In the genomic region with DNA sequence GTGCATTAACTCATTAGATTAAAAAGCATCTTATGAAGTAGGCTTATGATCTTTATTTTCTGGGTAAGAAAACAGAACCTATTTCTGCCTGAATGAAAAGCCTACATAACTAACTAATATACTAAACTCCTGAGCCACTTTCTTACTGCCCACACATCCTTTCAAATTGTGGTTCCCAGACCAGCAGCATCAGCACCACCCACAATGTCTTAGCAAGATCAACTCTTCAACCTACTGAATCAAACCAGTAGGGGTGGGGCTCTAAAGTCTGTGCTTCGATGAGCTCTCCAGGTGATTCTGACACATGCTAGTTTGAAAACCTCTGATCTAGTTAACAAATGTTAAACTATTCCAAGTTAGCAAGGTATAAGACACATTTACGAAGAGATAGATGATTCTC, we compare ENCODE assay signal across 17 cellular contexts.
DNase-seq lines count a peak whose midpoint lies in the region; ATAC-seq and TF ChIP-seq lines count a peak whose summit lies in the region.
"Had no signal": no experiment of that assay in that cellular context is flagged by ENCODE, and none has a peak within 500 bp of the region (broad histone marks: within the 10 kb centered on the region; RNA-seq: fewer than 3 reads in every experiment).

No MANE protein-coding gene starts in this region.

- no peaks in the 10 kb centered on the region for H3K9me3 Mint-ChIP-seq in activated CD4-positive, alpha-beta T cell treated with anti-CD3 and anti-CD28 coated beads, Interleukin-2, amount 10 ng/mL, durations not matched to agents 24 days and 14 days
- H3K9me3 Mint-ChIP-seq: HFFc6 had no signal

- no peaks in the 10 kb centered on the region for H3K9me3 ChIP-seq in upper lobe of left lung
- H3K9me3 ChIP-seq: BLaER1, Caco-2, HAP-1 had no signal

- in situ Hi-C loops in ACHN (cut with HindIII; ENCODE audit: low pct_ligation_motif_present, low pct_unique_long_range_greater_than_20kb, low sequenced_read_pairs): no loop called here

- no peak overlapping the region for H3K4me3 ChIP-seq in upper lobe of left lung
- H3K4me3 ChIP-seq: BLaER1, HAP-1 had no signal

- no peaks in the 10 kb centered on the region for H3K27me3 ChIP-seq in upper lobe of left lung
- H3K27me3 ChIP-seq: BLaER1 had no signal

- peak in 23 of 42 donors; percentile 2 to 76 (median 20) for DNase-seq in head of caudate nucleus
- DNase-seq in putamen (ENCODE audit: low spot score): peak; percentile 18
- DNase-seq in upper lobe of left lung: no peak
- DNase-seq in activated CD4-positive, alpha-beta T cell treated with anti-CD3 and anti-CD28 coated beads, Interleukin-2, amount 10 ng/mL, durations not matched to agents 24 days and 14 days: no peak
- DNase-seq in ACHN: no peak
- DNase-seq: Caco-2; CD4-positive, CD25-positive, alpha-beta regulatory T cell; CD8-positive, alpha-beta T cell; DMS153; DND-41; GOT3; HFFc6 had no signal

- H3K27me3 Mint-ChIP-seq in activated CD4-positive, alpha-beta T cell treated with anti-CD3 and anti-CD28 coated beads, Interleukin-2, amount 10 ng/mL, durations not matched to agents 24 days and 14 days: no peaks in the 10 kb centered on the region
- H3K27me3 Mint-ChIP-seq: B cell; CD4-positive, CD25-positive, alpha-beta regulatory T cell had no signal

- 76 to 82% methylated on average over 2 of the region's 2 CpGs for WGBS in upper lobe of left lung, 2 donors

- H3K4me1 ChIP-seq in upper lobe of left lung: no peaks in the 10 kb centered on the region
- H3K4me1 ChIP-seq: BLaER1 had no signal

- no peaks in the 10 kb centered on the region for H3K36me3 ChIP-seq in upper lobe of left lung
- H3K36me3 ChIP-seq: BLaER1, HAP-1 had no signal

- no peak for TF ChIP-seq POLR2A in upper lobe of left lung (IDR thresholded peaks at IDR 0.05)

- no peak overlapping the region for H3K27ac Mint-ChIP-seq in activated CD4-positive, alpha-beta T cell treated with anti-CD3 and anti-CD28 coated beads, Interleukin-2, amount 10 ng/mL, durations not matched to agents 24 days and 14 days
- H3K27ac Mint-ChIP-seq: B cell; CD4-positive, CD25-positive, alpha-beta regulatory T cell; CD8-positive, alpha-beta T cell; HFFc6 had no signal

- intact Hi-C loops in head of caudate nucleus (cut with DNase I): no loop called here
- intact Hi-C loops in activated CD4-positive, alpha-beta T cell treated with anti-CD3 and anti-CD28 coated beads, Interleukin-2, amount 10 ng/mL, durations not matched to agents 24 days and 14 days (cut with micrococcal nuclease): no loop called here

- no peaks in the 10 kb centered on the region for H3K4me1 Mint-ChIP-seq in activated CD4-positive, alpha-beta T cell treated with anti-CD3 and anti-CD28 coated beads, Interleukin-2, amount 10 ng/mL, durations not matched to agents 24 days and 14 days

- TF ChIP-seq EP300 in upper lobe of left lung (IDR thresholded peaks at IDR 0.05): no peak

- H3K4me3 Mint-ChIP-seq in activated CD4-positive, alpha-beta T cell treated with anti-CD3 and anti-CD28 coated beads, Interleukin-2, amount 10 ng/mL, durations not matched to agents 24 days and 14 days: no peak overlapping the region
- H3K4me3 Mint-ChIP-seq: B cell; CD4-positive, CD25-positive, alpha-beta regulatory T cell; CD8-positive, alpha-beta T cell; HFFc6 had no signal

- no peak overlapping the region for H3K27ac ChIP-seq in upper lobe of left lung
- H3K27ac ChIP-seq: BLaER1, C4-2B had no signal

- peak; percentile 71 for ATAC-seq in HG02885 (IDR thresholded peaks at IDR 0.05; ENCODE audit: poor library complexity, unreplicated experiment)
- ATAC-seq in upper lobe of left lung (ENCODE audit: low FRiP score in 2 of 2): no peak
- ATAC-seq: CD8-positive, alpha-beta T cell had no signal

- no peaks in the 10 kb centered on the region for H3K36me3 Mint-ChIP-seq in activated CD4-positive, alpha-beta T cell treated with anti-CD3 and anti-CD28 coated beads, Interleukin-2, amount 10 ng/mL, durations not matched to agents 24 days and 14 days (ENCODE audit: low read depth)
- H3K36me3 Mint-ChIP-seq: CD4-positive, CD25-positive, alpha-beta regulatory T cell; CD8-positive, alpha-beta T cell had no signal

- no peak for TF ChIP-seq CTCF in upper lobe of left lung (IDR thresholded peaks at IDR 0.05)

Comparison
In these comparisons a context has a peak if more than half of its experiments do, and no peak if none do; other contexts are left out.
1. DNase-seq: peak in head of caudate nucleus (23 of 42) and putamen (single experiment); none in upper lobe of left lung (0 of 2), activated CD4-positive, alpha-beta T cell treated with anti-CD3 and anti-CD28 coated beads, Interleukin-2, amount 10 ng/mL, durations not matched to agents 24 days and 14 days (single experiment) and ACHN (single experiment).